ENCODE assay signal across 1 cellular context in genomic region chr19:497476-497860, GRCh38.
TF ChIP-seq lines count a peak whose summit lies in the region.

No MANE protein-coding gene starts in this region.

TF ChIP-seq in K562, 482 proteins besides CTCF, POLR2A, EP300 and RAD21:
- TF ChIP-seq ZBTB7A (IDR thresholded peaks at IDR 0.05; ENCODE audit: borderline replicate concordance, control insufficient read depth, low read depth, low read length) = peak; percentile 53; the same call in 1 of the 2 replicates
- no peak for TF ChIP-seq GATA2 (CRISPR knock-in tag; IDR thresholded peaks at IDR 0.05)
- no peak for TF ChIP-seq SNIP1 (IDR thresholded peaks at IDR 0.05; ENCODE audit: low read depth)
